In the genomic region with DNA sequence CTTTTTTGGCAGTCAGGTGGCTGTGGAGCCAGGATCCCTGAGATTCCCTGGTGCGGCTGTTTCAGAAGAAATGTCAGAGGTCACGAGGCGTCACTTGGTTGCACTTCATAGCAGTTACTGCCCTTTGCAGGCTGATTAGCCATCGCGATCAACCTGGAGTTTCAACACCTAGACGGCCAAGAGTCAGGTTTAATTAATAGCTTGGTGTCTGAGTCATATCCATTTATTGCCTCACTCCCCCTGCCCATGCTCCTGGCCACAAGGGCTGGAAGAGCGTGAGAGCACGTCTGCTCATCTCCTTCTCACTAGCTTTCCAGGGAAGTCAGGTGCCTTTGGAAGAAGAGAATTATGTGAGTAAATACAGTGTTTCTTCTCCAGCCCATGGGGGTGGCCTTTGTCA, we compare ENCODE assay signal across 24 cellular contexts.
DNase-seq lines count a peak whose midpoint lies in the region; ATAC-seq and TF ChIP-seq lines count a peak whose summit lies in the region.
"Had no signal": no experiment of that assay in that cellular context is flagged by ENCODE, and none has a peak within 500 bp of the region (broad histone marks: within the 10 kb centered on the region; RNA-seq: fewer than 3 reads in every experiment).

No MANE protein-coding gene starts in this region.

- BruUV-seq in MCF 10A (replicated peaks; lab: Mats Ljungman, UMichigan): no TSS peak
- BruUV-seq in mammary epithelial cell (replicated peaks; lab: Mats Ljungman, UMichigan): no TSS peak

- in situ Hi-C loops in mammary epithelial cell (cut with MboI; ENCODE audit: low sequenced_read_pairs in 2 of 2): no loop called here

- H3K79me2 ChIP-seq in mammary epithelial cell (ENCODE audit: insufficient read depth, low read length): no peaks in the 10 kb centered on the region

- no peaks in the 10 kb centered on the region for H4K20me1 ChIP-seq in mammary epithelial cell (ENCODE audit: insufficient read depth, low read length)

- WGBS in mammary epithelial cell (ENCODE audit: low coverage, missing lambda C conversion rate): 74% methylated on average over 8 of the region's 8 CpGs
- WGBS in psoas muscle, 3 donors: 60 to 66% (median 63%) methylated on average over 8 of the region's 8 CpGs

- H3K36me3 ChIP-seq in mammary epithelial cell (ENCODE audit: insufficient read depth, low read length) (no peaks in the 10 kb centered on the region), psoas muscle (ENCODE audit: insufficient read depth in 1 of 2, low read depth in 1 of 2) (no peaks in the 10 kb centered on the region)

- CTCF ChIA-PET in MCF 10A (lab: Yijun Ruan, JAX): interaction anchor here (0.7 to 1.5 kb wide), 2 partner anchors 117 to 1603 kb away, joined by 3 read pairs; no protein-coding TSS in a partner anchor
- CTCF ChIA-PET in mammary epithelial cell (lab: Charles Lee; ENCODE audit: low non-redundant PET): interaction anchor here (1.0 kb wide), 1 partner anchor 433 kb away, joined by 5 read pairs; no protein-coding TSS in a partner anchor

- H3K9me3 ChIP-seq in mammary epithelial cell (replicated peaks; ENCODE audit: insufficient read depth, low read length) (no peaks in the 10 kb centered on the region), psoas muscle (no peaks in the 10 kb centered on the region)

- no peak overlapping the region for H3K4me2 ChIP-seq in mammary epithelial cell (ENCODE audit: insufficient read depth, low read depth, low read length)

- H3K27ac Mint-ChIP-seq in MCF 10A (ENCODE audit: low read depth, unreplicated experiment): no peak overlapping the region
- H3K27ac Mint-ChIP-seq: CD8-positive, alpha-beta memory T cell had no signal

- no peaks in the 10 kb centered on the region for H3K27me3 ChIP-seq in mammary epithelial cell (ENCODE audit: insufficient read depth, low read length)
- no peaks in the 10 kb centered on the region for H3K27me3 ChIP-seq in psoas muscle (ENCODE audit: insufficient read depth in 3 of 3, low read length in 2 of 3)

- intact Hi-C loops in MCF 10A (cut with micrococcal nuclease) (no loop called here), mammary epithelial cell (cut with micrococcal nuclease) (no loop called here), psoas muscle (cut with DNase I) (no loop called here)

- dilution Hi-C loops in mammary epithelial cell (cut with HindIII; ENCODE audit: low sequenced_read_pairs): loop anchor here (5.0 kb wide), 1 partner anchor 100 kb away; no protein-coding TSS in a partner anchor

- H3K4me1 ChIP-seq in mammary epithelial cell (ENCODE audit: insufficient read depth, low read length): no peaks in the 10 kb centered on the region
- no peaks in the 10 kb centered on the region for H3K4me1 ChIP-seq in psoas muscle

- no peak for ATAC-seq in psoas muscle
- ATAC-seq: Panc1, Right ventricle myocardium inferior had no signal

- no peak overlapping the region for H3K4me3 Mint-ChIP-seq in MCF 10A (ENCODE audit: unreplicated experiment)
- H3K4me3 Mint-ChIP-seq: CD8-positive, alpha-beta memory T cell had no signal

- no peak overlapping the region for H2AFZ ChIP-seq in mammary epithelial cell (ENCODE audit: low read depth, low read length)

- no peaks in the 10 kb centered on the region for H3K27me3 Mint-ChIP-seq in MCF 10A (ENCODE audit: insufficient read depth, unreplicated experiment)
- H3K27me3 Mint-ChIP-seq: CD8-positive, alpha-beta memory T cell had no signal

- no peak overlapping the region for H3K27ac ChIP-seq in mammary epithelial cell (ENCODE audit: insufficient read depth, low read depth, low read length)
- H3K27ac ChIP-seq in psoas muscle: no peak overlapping the region
- H3K27ac ChIP-seq: 22Rv1, C4-2B, HL-60 had no signal

- DNase-seq in MCF 10A (ENCODE audit: unreplicated experiment) (peak; percentile 85), mammary epithelial cell (no peak), epithelial cell of proximal tubule (ENCODE audit: low read depth) (peak; percentile 97), left kidney (ENCODE audit: low read depth, low spot score) (peak; percentile 54), HUDEP-2 (lab: John Stamatoyannopoulos, UW; ENCODE audit: unreplicated experiment in 76 of 76) (no peak), psoas muscle (no peak), 8988T (no peak)
- no peak for DNase-seq in activated CD4-positive, alpha-beta T cell treated with anti-CD3 and anti-CD28 coated beads, Interleukin-2, amount 50 U/mL, for 1 hour
- DNase-seq: AML-193; CD8-positive, alpha-beta memory T cell; DMS53; EL; GF-D8; KG1; NCI-H1105 treated with DMSO at 0.1 percent for 48 hours; NCI-H2029 treated with DMSO at 0.1 percent for 48 hours; NCI-H345; NCI-H524; NCI-H774 had no signal

- H3K9me3 Mint-ChIP-seq in MCF 10A (ENCODE audit: unreplicated experiment): no peaks in the 10 kb centered on the region

- H3K4me3 ChIP-seq in mammary epithelial cell (replicated peaks in 1 of 3; ENCODE audit: insufficient read depth in 1 of 3, low read depth in 2 of 3, low read length in 3 of 3) (no peak overlapping the region), epithelial cell of proximal tubule (ENCODE audit: low read depth, low read length) (no peak overlapping the region), psoas muscle (no peak overlapping the region)

- no peaks in the 10 kb centered on the region for H3K36me3 Mint-ChIP-seq in MCF 10A (ENCODE audit: insufficient read depth, unreplicated experiment)
- H3K36me3 Mint-ChIP-seq: CD8-positive, alpha-beta memory T cell had no signal

- TF ChIP-seq CTCF in MCF 10A (IDR thresholded peaks at IDR 0.05; ENCODE audit: unreplicated experiment) (no peak), mammary epithelial cell (conservative IDR thresholded peaks at IDR 0.05 in 1 of 2, IDR thresholded peaks at IDR 0.05 in 1 of 2; ENCODE audit: extremely low read depth in 1 of 2, insufficient read depth in 1 of 2, low read depth in 1 of 2, low read length in 2 of 2) (no peak), epithelial cell of proximal tubule (conservative IDR thresholded peaks at IDR 0.05; ENCODE audit: low read depth, low read length) (peak; percentile 15), psoas muscle (IDR thresholded peaks at IDR 0.05) (no peak)

- no peaks in the 10 kb centered on the region for H3K4me1 Mint-ChIP-seq in MCF 10A (ENCODE audit: insufficient read depth, unreplicated experiment)
- H3K4me1 Mint-ChIP-seq: CD8-positive, alpha-beta memory T cell had no signal

- POLR2A ChIA-PET in MCF 10A (lab: Yijun Ruan, JAX): interaction anchor here (0.8 kb wide), 1 partner anchor 24 kb away, joined by 3 read pairs; no protein-coding TSS in a partner anchor

- no peak overlapping the region for H3K9ac ChIP-seq in mammary epithelial cell (ENCODE audit: insufficient read depth, low read length)

Comparison
In these comparisons a context has a peak if more than half of its experiments do, and no peak if none do; other contexts are left out.
1. DNase-seq: peak in MCF 10A (single experiment), epithelial cell of proximal tubule (single experiment) and left kidney (single experiment); none in mammary epithelial cell (single experiment), activated CD4-positive, alpha-beta T cell treated with anti-CD3 and anti-CD28 coated beads, Interleukin-2, amount 50 U/mL, for 1 hour (single experiment), HUDEP-2 (0 of 76), psoas muscle (0 of 2) and 8988T (single experiment).